1 cellular context compared by ENCODE assay signal in the genomic region with DNA sequence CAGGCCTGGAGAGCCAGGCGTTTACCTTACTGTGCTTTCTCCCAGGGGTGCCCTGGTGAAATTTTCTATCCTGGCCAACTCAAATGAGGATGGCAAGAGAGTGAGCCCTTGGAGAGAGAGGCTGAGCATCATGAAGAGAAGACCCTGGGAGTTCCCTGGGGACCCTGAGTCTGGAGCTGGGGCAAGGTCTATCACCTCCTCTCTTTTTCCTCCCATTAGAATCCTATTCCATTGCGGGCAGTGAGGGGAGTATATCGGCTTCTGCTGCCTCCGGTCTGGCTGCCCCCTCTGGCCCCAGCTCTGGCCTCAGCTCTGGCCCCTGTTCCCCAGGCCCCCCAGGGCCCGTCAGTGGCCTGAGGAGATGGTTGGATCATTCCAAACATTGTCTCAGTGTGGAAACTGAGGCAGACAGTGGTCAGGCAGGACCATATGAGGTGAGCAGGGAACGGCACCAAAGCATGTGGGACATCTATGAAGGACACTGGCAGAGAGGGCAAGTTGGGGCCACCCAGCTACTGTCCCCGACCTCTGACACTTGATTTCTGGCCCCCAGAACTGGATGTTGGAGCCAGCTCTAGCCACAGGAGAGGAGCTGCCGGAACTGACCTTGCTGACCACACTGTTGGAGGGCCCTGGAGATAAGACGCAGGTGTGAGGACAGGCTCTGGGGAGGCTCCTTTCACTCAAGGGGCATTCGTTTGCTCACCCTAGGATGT.
TF ChIP-seq lines count a peak whose summit lies in the region.

No MANE protein-coding gene starts in this region.

TF ChIP-seq in H1, 55 proteins besides CTCF, POLR2A, EP300 and RAD21:
- TF ChIP-seq CHD1 (IDR thresholded peaks at IDR 0.05; ENCODE audit: low read depth, low read length) (no peak), RBBP5 (IDR thresholded peaks at IDR 0.05; ENCODE audit: borderline replicate concordance, low read depth, low read length) (no peak), CREB1 (IDR thresholded peaks at IDR 0.05) (no peak), SAP30 (IDR thresholded peaks at IDR 0.05; ENCODE audit: insufficient read depth, insufficient replicate concordance, low read length) (no peak), GABPA (IDR thresholded peaks at IDR 0.05; ENCODE audit: borderline replicate concordance, insufficient read depth, low read length) (no peak), JUND (IDR thresholded peaks at IDR 0.05; ENCODE audit: low read length) (no peak), KDM1A (IDR thresholded peaks at IDR 0.05; ENCODE audit: borderline replicate concordance, low read length) (no peak), SUZ12 (IDR thresholded peaks at IDR 0.05; ENCODE audit: low read length) (no peak)
TF ChIP-seq in H1: peak in this region for 0.
